ENCODE assay signal across 21 cellular contexts in genomic region chr9:131960311-131960710, GRCh38.
DNase-seq lines count a peak whose midpoint lies in the region; ATAC-seq, FAIRE-seq and TF ChIP-seq lines count a peak whose summit lies in the region.
"Had no signal": no experiment of that assay in that cellular context is flagged by ENCODE, and none has a peak within 500 bp of the region (broad histone marks: within the 10 kb centered on the region; RNA-seq: fewer than 3 reads in every experiment).

No MANE protein-coding gene starts in this region.

- dilution Hi-C loops in keratinocyte (cut with MboI; ENCODE audit: extremely low pct_ligation_motif_present, low sequenced_read_pairs) = no loop called here

- peaks cover 57% of the 10 kb centered on the region for H3K4me1 Mint-ChIP-seq in brain
- H3K4me1 Mint-ChIP-seq: activated naive CD4-positive, alpha-beta T cell treated with anti-CD3 and anti-CD28 coated beads, Interleukin-2, amount 10 ng/mL, durations not matched to agents 7 days and 5 days had no signal

- peaks cover 0 to 2% of the 10 kb centered on the region in 2 experiments for H3K36me3 ChIP-seq in keratinocyte (ENCODE audit: control insufficient read depth in 2 of 2, extremely low read depth in 1 of 2, insufficient read depth in 2 of 2, low read length in 2 of 2)
- H3K36me3 ChIP-seq: sigmoid colon had no signal

- H3K4me2 ChIP-seq in keratinocyte (ENCODE audit: control insufficient read depth, extremely low read depth, insufficient read depth, low read depth, low read length) = peak overlapping the region; percentile 19

- TF ChIP-seq CTCF in brain (conservative IDR thresholded peaks at IDR 0.05) (no peak), keratinocyte (optimal IDR thresholded peaks at IDR 0.05 in 1 of 3, IDR thresholded peaks at IDR 0.05 in 1 of 3, conservative IDR thresholded peaks at IDR 0.05 in 1 of 3; ENCODE audit: extremely low read depth in 1 of 3, insufficient read depth in 2 of 3, low read length in 3 of 3) (no peak)

- peak; percentile 39 for FAIRE-seq in keratinocyte (lab: Jason Lieb, UNC)

- ATAC-seq in GM18505 (IDR thresholded peaks at IDR 0.05; ENCODE audit: unreplicated experiment) = no peak
- ATAC-seq in HG02571 (IDR thresholded peaks at IDR 0.05; ENCODE audit: unreplicated experiment) = no peak
- ATAC-seq: activated CD8-positive, alpha-beta T cell treated with anti-CD3 and anti-CD28 coated beads, Interleukin-2, amount 10 ng/mL, durations not matched to agents 7 days and 5 days; SK-N-SH treated with all-trans-retinoic acid at 6 μM for 48 hours had no signal

- H3K9ac ChIP-seq in keratinocyte (ENCODE audit: control insufficient read depth, extremely low read depth, insufficient read depth, low read length) = no peak overlapping the region

- peak overlapping the region in 4 of 5 experiments; percentile 3 to 86 (median 37) for H3K27ac Mint-ChIP-seq in brain
- H3K27ac Mint-ChIP-seq: activated CD8-positive, alpha-beta T cell treated with anti-CD3 and anti-CD28 coated beads, Interleukin-2, amount 10 ng/mL, durations not matched to agents 7 days and 5 days; activated naive CD4-positive, alpha-beta T cell treated with anti-CD3 and anti-CD28 coated beads, Interleukin-2, amount 10 ng/mL, durations not matched to agents 7 days and 5 days; activated T-cell treated with anti-CD3 and anti-CD28 coated beads, Interleukin-2, amount 50 U/mL, for 24 hours; CD8-positive, alpha-beta memory T cell; HFFc6 had no signal

- no peak overlapping the region for H2AFZ ChIP-seq in keratinocyte (ENCODE audit: control insufficient read depth, low read length)

- H3K4me3 Mint-ChIP-seq in brain = peak overlapping the region in 3 of 5 experiments; percentile 5 to 27 (median 12)
- H3K4me3 Mint-ChIP-seq: activated CD8-positive, alpha-beta T cell treated with anti-CD3 and anti-CD28 coated beads, Interleukin-2, amount 10 ng/mL, durations not matched to agents 7 days and 5 days; activated naive CD4-positive, alpha-beta T cell treated with anti-CD3 and anti-CD28 coated beads, Interleukin-2, amount 10 ng/mL, durations not matched to agents 7 days and 5 days; activated T-cell treated with anti-CD3 and anti-CD28 coated beads, Interleukin-2, amount 50 U/mL, for 24 hours; CD8-positive, alpha-beta memory T cell; HFFc6 had no signal

- H3K9me3 Mint-ChIP-seq in brain = no peaks in the 10 kb centered on the region
- H3K9me3 Mint-ChIP-seq: activated naive CD4-positive, alpha-beta T cell treated with anti-CD3 and anti-CD28 coated beads, Interleukin-2, amount 10 ng/mL, durations not matched to agents 7 days and 5 days; activated T-cell treated with anti-CD3 and anti-CD28 coated beads, Interleukin-2, amount 50 U/mL, for 24 hours; CD8-positive, alpha-beta memory T cell; HFFc6 had no signal

- no peak for TF ChIP-seq POLR2A in GM18505 (IDR thresholded peaks at IDR 0.05; ENCODE audit: borderline replicate concordance, extremely low read depth, insufficient read depth, insufficient read length)

- no peaks in the 10 kb centered on the region for H3K9me3 ChIP-seq in keratinocyte (ENCODE audit: control insufficient read depth, low read depth, low read length)
- H3K9me3 ChIP-seq: sigmoid colon had no signal

- H4K20me1 ChIP-seq in keratinocyte (ENCODE audit: control insufficient read depth, extremely low read depth, insufficient read depth, low read length) = no peaks in the 10 kb centered on the region

- in situ Hi-C loops in ACHN (cut with HindIII; ENCODE audit: low pct_ligation_motif_present, low pct_unique_long_range_greater_than_20kb, low sequenced_read_pairs) = no loop called here

- no peak overlapping the region for H3K4me3 ChIP-seq in keratinocyte (ENCODE audit: control insufficient read depth in 2 of 3, extremely low read depth in 1 of 3, insufficient read depth in 2 of 3, low read depth in 1 of 3, low read length in 3 of 3)
- H3K4me3 ChIP-seq: lung, sigmoid colon had no signal

- peaks cover 2% of the 10 kb centered on the region for H3K9me1 ChIP-seq in keratinocyte (ENCODE audit: control insufficient read depth, extremely low read depth, insufficient read depth, low read length)

- H3K4me1 ChIP-seq in keratinocyte (ENCODE audit: control insufficient read depth, extremely low read depth, insufficient read depth, low read length) = peaks cover 11% of the 10 kb centered on the region
- H3K4me1 ChIP-seq: sigmoid colon had no signal

- H3K36me3 Mint-ChIP-seq in brain = peaks cover 28% of the 10 kb centered on the region

- no peaks in the 10 kb centered on the region for H3K27me3 ChIP-seq in keratinocyte (ENCODE audit: control insufficient read depth, extremely low read depth, insufficient read depth, low read length)
- H3K27me3 ChIP-seq: sigmoid colon had no signal

- no peak overlapping the region for H3K27ac ChIP-seq in keratinocyte (ENCODE audit: control insufficient read depth, insufficient read depth, low read length)
- H3K27ac ChIP-seq: sigmoid colon had no signal

- H3K27me3 Mint-ChIP-seq in brain = no peaks in the 10 kb centered on the region
- H3K27me3 Mint-ChIP-seq: activated naive CD4-positive, alpha-beta T cell treated with anti-CD3 and anti-CD28 coated beads, Interleukin-2, amount 10 ng/mL, durations not matched to agents 7 days and 5 days; activated T-cell treated with anti-CD3 and anti-CD28 coated beads, Interleukin-2, amount 50 U/mL, for 24 hours; CD8-positive, alpha-beta memory T cell had no signal

- DNase-seq in ACHN = peak; percentile 33
- peak; percentile 41 for DNase-seq in HPDE6-E6E7 (ENCODE audit: extremely low spot score)
- no peak for DNase-seq in keratinocyte (ENCODE audit: low read depth, low spot score)
- no peak for DNase-seq in HT-29 (ENCODE audit: low spot score)
- DNase-seq in SHP77 (lab: John Stamatoyannopoulos, UW) = no peak
- DNase-seq: activated CD4-positive, CD25-positive, alpha-beta regulatory T cell; activated CD8-positive, alpha-beta T cell treated with anti-CD3 and anti-CD28 coated beads, Interleukin-2, amount 10 ng/mL, durations not matched to agents 7 days and 5 days; activated naive CD4-positive, alpha-beta T cell treated with anti-CD3 and anti-CD28 coated beads, Interleukin-2, amount 10 ng/mL, durations not matched to agents 7 days and 5 days; activated T-cell treated with anti-CD3 and anti-CD28 coated beads, Interleukin-2, amount 50 U/mL, for 24 hours; CD8-positive, alpha-beta memory T cell; HFFc6; KG1; OCI-M1; sigmoid colon; stimulated activated naive CD4-positive, alpha-beta T cell treated with Interleukin-2 at 50 U/mL for 16 hours; trophoblast cell had no signal

- no peaks in the 10 kb centered on the region for H3K79me2 ChIP-seq in keratinocyte (ENCODE audit: control insufficient read depth, insufficient read depth, low read length)

Comparison
In these comparisons a context has a peak if more than half of its experiments do, and no peak if none do; other contexts are left out.
1. DNase-seq: peak in ACHN (single experiment) and HPDE6-E6E7 (single experiment); none in keratinocyte (single experiment), HT-29 (single experiment) and SHP77 (0 of 2).